1 cellular context compared by ENCODE assay signal in the genomic region with DNA sequence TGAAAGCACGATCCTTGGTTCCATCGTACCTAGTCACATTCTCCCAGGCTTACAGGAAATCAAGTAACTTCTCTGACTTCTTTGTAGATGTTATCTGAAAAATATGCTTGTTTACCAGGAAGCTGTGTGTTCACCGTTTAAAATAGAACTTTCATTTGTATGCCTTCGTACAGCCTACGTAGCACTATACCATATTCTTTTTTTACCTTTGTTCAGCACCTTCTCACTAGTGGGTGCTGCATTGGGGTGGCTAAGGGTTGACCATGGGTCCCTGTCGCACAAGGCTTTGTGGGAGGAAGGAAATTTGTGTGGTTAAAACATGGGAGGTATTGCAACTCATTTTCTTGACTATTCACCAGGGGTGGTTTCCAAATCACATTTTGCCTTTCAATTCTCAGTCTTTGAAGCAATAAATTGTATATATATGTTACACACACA.
TF ChIP-seq lines count a peak whose summit lies in the region.

No MANE protein-coding gene starts in this region.

TF ChIP-seq in GM12878, 131 proteins besides CTCF, POLR2A, EP300 and RAD21:
- TF ChIP-seq, protein P1, sequence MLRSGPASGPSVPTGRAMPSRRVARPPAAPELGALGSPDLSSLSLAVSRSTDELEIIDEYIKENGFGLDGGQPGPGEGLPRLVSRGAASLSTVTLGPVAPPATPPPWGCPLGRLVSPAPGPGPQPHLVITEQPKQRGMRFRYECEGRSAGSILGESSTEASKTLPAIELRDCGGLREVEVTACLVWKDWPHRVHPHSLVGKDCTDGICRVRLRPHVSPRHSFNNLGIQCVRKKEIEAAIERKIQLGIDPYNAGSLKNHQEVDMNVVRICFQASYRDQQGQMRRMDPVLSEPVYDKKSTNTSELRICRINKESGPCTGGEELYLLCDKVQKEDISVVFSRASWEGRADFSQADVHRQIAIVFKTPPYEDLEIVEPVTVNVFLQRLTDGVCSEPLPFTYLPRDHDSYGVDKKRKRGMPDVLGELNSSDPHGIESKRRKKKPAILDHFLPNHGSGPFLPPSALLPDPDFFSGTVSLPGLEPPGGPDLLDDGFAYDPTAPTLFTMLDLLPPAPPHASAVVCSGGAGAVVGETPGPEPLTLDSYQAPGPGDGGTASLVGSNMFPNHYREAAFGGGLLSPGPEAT (IDR thresholded peaks at IDR 0.05; ENCODE audit: low read depth) = peak; percentile 58; the same call in 1 of the 2 replicates
- TF ChIP-seq BHLHE40 (IDR thresholded peaks at IDR 0.05; ENCODE audit: borderline replicate concordance in 1 of 2, low read depth in 2 of 2, low read length in 1 of 2) (peak in 1 of 2 experiments; percentile 40; a peak in 1 of 4 replicates), BACH1 (IDR thresholded peaks at IDR 0.05; ENCODE audit: borderline replicate concordance) (no peak), RUNX3 (IDR thresholded peaks at IDR 0.05; ENCODE audit: low read length) (peak; percentile 92), YY1 (IDR thresholded peaks at IDR 0.05; ENCODE audit: low read depth, low read length) (0 out of 2 replicates have a peak, but pooled peaks have one; percentile 30), SIX5 (IDR thresholded peaks at IDR 0.05; ENCODE audit: low read depth, low read length, severe bottlenecking) (no peak), ZNF687 (IDR thresholded peaks at IDR 0.05) (peak; percentile 44; the same call in 1 of the 2 replicates), CREM (IDR thresholded peaks at IDR 0.05; ENCODE audit: low read depth) (peak; percentile 37; the same call in 1 of the 2 replicates), RCOR1 (conservative IDR thresholded peaks at IDR 0.05; ENCODE audit: low read depth, low read length) (0 out of 2 replicates have a peak, but pooled peaks have one; percentile 26), CREB1 (IDR thresholded peaks at IDR 0.05; ENCODE audit: low read depth) (0 out of 2 replicates have a peak, but pooled peaks have one; percentile 31), ATF2 (IDR thresholded peaks at IDR 0.05; ENCODE audit: low read length) (0 out of 2 replicates have a peak, but pooled peaks have one; percentile 18), RELA (IDR thresholded peaks at IDR 0.05; ENCODE audit: borderline replicate concordance, partially characterized antibody) (peak; percentile 52), IKZF2 (IDR thresholded peaks at IDR 0.05) (peak; percentile 44 to 52; a peak in 3 of 4 replicates), NFIC (IDR thresholded peaks at IDR 0.05; ENCODE audit: low read depth, low read length) (peak; percentile 58; the same call in 1 of the 2 replicates), ZNF622 (IDR thresholded peaks at IDR 0.05) (no peak), SP1 (IDR thresholded peaks at IDR 0.05; ENCODE audit: low read depth, low read length) (no peak), SMC3 (IDR thresholded peaks at IDR 0.05; ENCODE audit: borderline replicate concordance, low read length) (peak; percentile 16; the same call in 1 of the 2 replicates), MTA2 (IDR thresholded peaks at IDR 0.05; ENCODE audit: low read depth) (peak; percentile 40; the same call in 1 of the 2 replicates), MEF2A (IDR thresholded peaks at IDR 0.05; ENCODE audit: insufficient read depth, low read depth, low read length) (0 out of 2 replicates have a peak, but pooled peaks have one; percentile 13), ETV6 (conservative IDR thresholded peaks at IDR 0.05 in 1 of 2, IDR thresholded peaks at IDR 0.05 in 1 of 2; ENCODE audit: borderline replicate concordance in 1 of 2, low read depth in 1 of 2) (peak in 1 of 2 experiments; percentile 17; a peak in 1 of 4 replicates), IKZF1 (conservative IDR thresholded peaks at IDR 0.05) (peak; percentile 37), POLR2AphosphoS2 (IDR thresholded peaks at IDR 0.05; ENCODE audit: low read depth, low read length) (no peak), ZBED1 (IDR thresholded peaks at IDR 0.05; ENCODE audit: borderline replicate concordance) (0 out of 2 replicates have a peak, but pooled peaks have one; percentile 49)
- TF ChIP-seq, protein P2, sequence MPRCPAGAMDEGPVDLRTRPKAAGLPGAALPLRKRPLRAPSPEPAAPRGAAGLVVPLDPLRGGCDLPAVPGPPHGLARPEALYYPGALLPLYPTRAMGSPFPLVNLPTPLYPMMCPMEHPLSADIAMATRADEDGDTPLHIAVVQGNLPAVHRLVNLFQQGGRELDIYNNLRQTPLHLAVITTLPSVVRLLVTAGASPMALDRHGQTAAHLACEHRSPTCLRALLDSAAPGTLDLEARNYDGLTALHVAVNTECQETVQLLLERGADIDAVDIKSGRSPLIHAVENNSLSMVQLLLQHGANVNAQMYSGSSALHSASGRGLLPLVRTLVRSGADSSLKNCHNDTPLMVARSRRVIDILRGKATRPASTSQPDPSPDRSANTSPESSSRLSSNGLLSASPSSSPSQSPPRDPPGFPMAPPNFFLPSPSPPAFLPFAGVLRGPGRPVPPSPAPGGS (IDR thresholded peaks at IDR 0.05; ENCODE audit: borderline replicate concordance, insufficient read depth, low read depth, low read length, poor library complexity, severe bottlenecking) = no peak
TF ChIP-seq in GM12878: peak in this region for 18.
